Comparison of ENCODE assay signal across 18 cellular contexts in genomic region chr6:44668976-44669934, GRCh38.
A peak's percentile ranks its signal among the peaks of the same experiment; 100 is the strongest.
DNase-seq lines count a peak whose midpoint lies in the region; ATAC-seq lines count a peak whose summit lies in the region.
"Had no signal": no experiment of that assay in that cellular context is flagged by ENCODE, and none has a peak within 500 bp of the region (broad histone marks: within the 10 kb centered on the region; RNA-seq: fewer than 3 reads in every experiment).

No MANE protein-coding gene starts in this region.

- H3K27ac ChIP-seq in mesendoderm (ENCODE audit: low read depth, low read length), result no peak overlapping the region
- H3K27ac ChIP-seq: PC-9, RWPE1 had no signal

- H3K79me1 ChIP-seq in mesendoderm (ENCODE audit: low read length), result no peaks in the 10 kb centered on the region

- H2BK15ac ChIP-seq in mesendoderm (replicated peaks; ENCODE audit: low read depth), result no peak overlapping the region

- H2AK5ac ChIP-seq in mesendoderm (ENCODE audit: low read length), result no peak overlapping the region

- no peaks in the 10 kb centered on the region for H3K79me2 ChIP-seq in mesendoderm (ENCODE audit: control insufficient read depth, insufficient read depth, low read length)

- H3K36me3 ChIP-seq in mesendoderm (ENCODE audit: control insufficient read depth, insufficient read depth, low read length), result no peaks in the 10 kb centered on the region

- no peak overlapping the region for H3K18ac ChIP-seq in mesendoderm (ENCODE audit: low read length)

- H2BK5ac ChIP-seq in mesendoderm (ENCODE audit: low read length), result no peak overlapping the region

- H3K4ac ChIP-seq in mesendoderm (ENCODE audit: low read depth, low read length), result peak overlapping the region; percentile 18

- H3K9ac ChIP-seq in mesendoderm (ENCODE audit: low read length), result no peak overlapping the region

- no peak overlapping the region for H3K4me3 ChIP-seq in mesendoderm (ENCODE audit: low read length)
- H3K4me3 ChIP-seq: GM23338, PC-9 had no signal

- H3K4me1 ChIP-seq in mesendoderm (ENCODE audit: control insufficient read depth, low read depth, low read length), result peaks cover 17% of the 10 kb centered on the region

- no peak overlapping the region for H3K4me2 ChIP-seq in mesendoderm (ENCODE audit: low read length)
- H3K4me2 ChIP-seq: GM23338, PC-9 had no signal

- no peak for ATAC-seq in HG03039 (IDR thresholded peaks at IDR 0.05; ENCODE audit: unreplicated experiment)
- ATAC-seq: GM23338 had no signal

- H4K5ac ChIP-seq in mesendoderm (ENCODE audit: low read length), result no peak overlapping the region

- H2BK120ac ChIP-seq in mesendoderm (ENCODE audit: low read depth, low read length), result no peak overlapping the region

- H3K56ac ChIP-seq in mesendoderm (ENCODE audit: low read length), result no peak overlapping the region

- no peak overlapping the region for H4K8ac ChIP-seq in mesendoderm (ENCODE audit: low read depth, low read length)

- WGBS in mesendoderm (ENCODE audit: extremely low coverage, insufficient coverage, low lambda C conversion rate), result no CpG with 5 or more reads among the region's 9 CpGs

- DNase-seq in M059J (ENCODE audit: low read depth), result peak; percentile 54
- peak; percentile 20 for DNase-seq in activated CD8-positive, alpha-beta memory T cell treated with anti-CD3 and anti-CD28 coated beads, Interleukin-2, amount 50 U/mL, for 48 hours
- no peak for DNase-seq in mesendoderm
- no peak for DNase-seq in iPS-NIHi11 (ENCODE audit: low spot score)
- DNase-seq in activated CD4-positive, alpha-beta T cell treated with anti-CD3 and anti-CD28 coated beads for 1 hour, result no peak
- no peak for DNase-seq in AML-193 (lab: John Stamatoyannopoulos, UW)
- DNase-seq: ACHN, DMS79, KG1, NCI-H1417 treated with DMSO at 0.1 percent for 48 hours, NCI-H187 treated with DMSO at 0.1 percent for 48 hours, NCI-H226, NCI-H524, PC-9, SIG-M5 had no signal

- no peak overlapping the region for H3K23ac ChIP-seq in mesendoderm (ENCODE audit: low read length)

- H3K27me3 ChIP-seq in mesendoderm (ENCODE audit: insufficient read depth, low read length, poor library complexity), result no peaks in the 10 kb centered on the region

Comparison
In these comparisons a context has a peak if more than half of its experiments do, and no peak if none do; other contexts are left out.
1. DNase-seq: peak in M059J (single experiment) and activated CD8-positive, alpha-beta memory T cell treated with anti-CD3 and anti-CD28 coated beads, Interleukin-2, amount 50 U/mL, for 48 hours (single experiment); none in mesendoderm (single experiment), iPS-NIHi11 (single experiment), activated CD4-positive, alpha-beta T cell treated with anti-CD3 and anti-CD28 coated beads for 1 hour (single experiment) and AML-193 (0 of 2).